19 cellular contexts compared by ENCODE assay signal in genomic region chr1:215044151-215044550, GRCh38. TPM values are rescaled to one million over a fixed set of nuclear protein-coding genes. Genes with fewer than 3 reads are reported as not detected.
DNase-seq lines count a peak whose midpoint lies in the region; ATAC-seq and TF ChIP-seq lines count a peak whose summit lies in the region.
"Had no signal": no experiment of that assay in that cellular context is flagged by ENCODE, and none has a peak within 500 bp of the region (broad histone marks: within the 10 kb centered on the region; RNA-seq: fewer than 3 reads in every experiment).

No MANE protein-coding gene starts in this region.

- POLR2A ChIA-PET in CD8-positive, alpha-beta memory T cell (lab: Charles Lee), result no interaction called here

- no peak for DNase-seq in activated T-cell treated with anti-CD3 and anti-CD28 coated beads, Interleukin-2, amount 50 U/mL, for 72 hours
- DNase-seq in activated T-cell treated with anti-CD3 and anti-CD28 coated beads, Interleukin-2, amount 50 U/mL, for 4 hours, result no peak
- DNase-seq in epithelial cell of proximal tubule (ENCODE audit: low read depth) (peak; percentile 93), kidney epithelial cell (ENCODE audit: low read depth) (peak; percentile 71), renal cortical epithelial cell (ENCODE audit: low read depth) (peak; percentile 98), HFFc6 (no peak)
- DNase-seq in CD8-positive, alpha-beta memory T cell, result no peak
- DNase-seq: Calu3; CD4-positive, CD25-positive, alpha-beta regulatory T cell; CD8-positive, alpha-beta T cell; DMS153; DND-41; GM23248; H7; HCEC 1CT had no signal

- no peak overlapping the region for H3K4me3 ChIP-seq in epithelial cell of proximal tubule (ENCODE audit: low read depth, low read length)
- H3K4me3 ChIP-seq in kidney epithelial cell (ENCODE audit: low read depth, low read length), result no peak overlapping the region
- no peak overlapping the region for H3K4me3 ChIP-seq in CD8-positive, alpha-beta memory T cell (ENCODE audit: low read length)
- H3K4me3 ChIP-seq: A549, GM23248 had no signal

- H3K4me1 Mint-ChIP-seq in activated T-cell treated with anti-CD3 and anti-CD28 coated beads, Interleukin-2, amount 50 U/mL, for 72 hours (ENCODE audit: low read depth), result peaks cover 16% of the 10 kb centered on the region
- H3K4me1 Mint-ChIP-seq in activated T-cell treated with anti-CD3 and anti-CD28 coated beads, Interleukin-2, amount 50 U/mL, for 4 hours (ENCODE audit: low read depth), result no peaks in the 10 kb centered on the region
- H3K4me1 Mint-ChIP-seq in HFFc6 (ENCODE audit: low read depth), result peaks cover 66% of the 10 kb centered on the region
- H3K4me1 Mint-ChIP-seq in CD8-positive, alpha-beta memory T cell, result no peaks in the 10 kb centered on the region
- H3K4me1 Mint-ChIP-seq: CD4-positive, CD25-positive, alpha-beta regulatory T cell had no signal

- CTCF ChIA-PET in CD8-positive, alpha-beta memory T cell (lab: Charles Lee), result no interaction called here

- H3K27ac ChIP-seq in CD8-positive, alpha-beta memory T cell (ENCODE audit: low read depth, low read length), result no peak overlapping the region
- H3K27ac ChIP-seq: 22Rv1, A549, C4-2B, GM23248 had no signal

- TF ChIP-seq CTCF in epithelial cell of proximal tubule (conservative IDR thresholded peaks at IDR 0.05; ENCODE audit: low read depth, low read length) (no peak), kidney epithelial cell (IDR thresholded peaks at IDR 0.05; ENCODE audit: insufficient read depth, low read length, poor library complexity, severe bottlenecking) (no peak), HFFc6 (IDR thresholded peaks at IDR 0.05) (no peak)

- no peaks in the 10 kb centered on the region for H3K4me1 ChIP-seq in CD8-positive, alpha-beta memory T cell (ENCODE audit: insufficient read depth, low read length)
- H3K4me1 ChIP-seq: A549 had no signal

- peaks cover 0 to 2% of the 10 kb centered on the region in 2 donors for H3K36me3 Mint-ChIP-seq in activated T-cell treated with anti-CD3 and anti-CD28 coated beads, Interleukin-2, amount 50 U/mL, for 72 hours (ENCODE audit: insufficient read depth in 2 of 2)
- H3K36me3 Mint-ChIP-seq in activated T-cell treated with anti-CD3 and anti-CD28 coated beads, Interleukin-2, amount 50 U/mL, for 4 hours (ENCODE audit: insufficient read depth), result no peaks in the 10 kb centered on the region
- H3K36me3 Mint-ChIP-seq in HFFc6 (ENCODE audit: low read depth), result peaks cover 55% of the 10 kb centered on the region
- no peaks in the 10 kb centered on the region for H3K36me3 Mint-ChIP-seq in CD8-positive, alpha-beta memory T cell
- H3K36me3 Mint-ChIP-seq: CD4-positive, CD25-positive, alpha-beta regulatory T cell; CD8-positive, alpha-beta T cell had no signal

- H3K4me3 Mint-ChIP-seq in activated T-cell treated with anti-CD3 and anti-CD28 coated beads, Interleukin-2, amount 50 U/mL, for 72 hours, result no peak overlapping the region
- no peak overlapping the region for H3K4me3 Mint-ChIP-seq in activated T-cell treated with anti-CD3 and anti-CD28 coated beads, Interleukin-2, amount 50 U/mL, for 4 hours
- no peak overlapping the region for H3K4me3 Mint-ChIP-seq in HFFc6
- no peak overlapping the region for H3K4me3 Mint-ChIP-seq in CD8-positive, alpha-beta memory T cell
- H3K4me3 Mint-ChIP-seq: CD4-positive, CD25-positive, alpha-beta regulatory T cell; CD8-positive, alpha-beta T cell had no signal

- peaks cover 8% of the 10 kb centered on the region for H3K27me3 Mint-ChIP-seq in activated T-cell treated with anti-CD3 and anti-CD28 coated beads, Interleukin-2, amount 50 U/mL, for 72 hours (ENCODE audit: low read depth)
- peaks cover 4% of the 10 kb centered on the region for H3K27me3 Mint-ChIP-seq in activated T-cell treated with anti-CD3 and anti-CD28 coated beads, Interleukin-2, amount 50 U/mL, for 4 hours (ENCODE audit: low read depth)
- H3K27me3 Mint-ChIP-seq in HFFc6 (ENCODE audit: insufficient read depth), result no peaks in the 10 kb centered on the region
- H3K27me3 Mint-ChIP-seq in CD8-positive, alpha-beta memory T cell, result no peaks in the 10 kb centered on the region
- H3K27me3 Mint-ChIP-seq: CD4-positive, CD25-positive, alpha-beta regulatory T cell had no signal

- H3K9me3 Mint-ChIP-seq in activated T-cell treated with anti-CD3 and anti-CD28 coated beads, Interleukin-2, amount 50 U/mL, for 72 hours, result peaks cover 9 to 11% of the 10 kb centered on the region in 2 donors
- H3K9me3 Mint-ChIP-seq in activated T-cell treated with anti-CD3 and anti-CD28 coated beads, Interleukin-2, amount 50 U/mL, for 4 hours, result peaks cover 7% of the 10 kb centered on the region
- peaks cover 14% of the 10 kb centered on the region for H3K9me3 Mint-ChIP-seq in HFFc6
- peaks cover 0 to 15% (median 8%) of the 10 kb centered on the region in 5 donors for H3K9me3 Mint-ChIP-seq in CD8-positive, alpha-beta memory T cell

- no peaks in the 10 kb centered on the region for H3K9me3 ChIP-seq in CD8-positive, alpha-beta memory T cell (ENCODE audit: low read length)
- H3K9me3 ChIP-seq: A549 had no signal

- peak overlapping the region; percentile 63 for H3K27ac Mint-ChIP-seq in activated T-cell treated with anti-CD3 and anti-CD28 coated beads, Interleukin-2, amount 50 U/mL, for 72 hours
- no peak overlapping the region for H3K27ac Mint-ChIP-seq in HFFc6
- H3K27ac Mint-ChIP-seq in CD8-positive, alpha-beta memory T cell, result no peak overlapping the region
- H3K27ac Mint-ChIP-seq: CD4-positive, CD25-positive, alpha-beta regulatory T cell; CD8-positive, alpha-beta T cell had no signal

- no peak for ATAC-seq in activated T-cell treated with anti-CD3 and anti-CD28 coated beads, Interleukin-2, amount 50 U/mL, for 72 hours (replicated peaks in 1 of 2)
- no peak for ATAC-seq in activated T-cell treated with anti-CD3 and anti-CD28 coated beads, Interleukin-2, amount 50 U/mL, for 4 hours
- ATAC-seq in HG02642 (IDR thresholded peaks at IDR 0.05; ENCODE audit: poor library complexity, unreplicated experiment), result no peak
- ATAC-seq: A549; CD8-positive, alpha-beta T cell had no signal

- no peaks in the 10 kb centered on the region for H3K36me3 ChIP-seq in kidney epithelial cell (ENCODE audit: control insufficient read depth, insufficient read depth, low read length)
- H3K36me3 ChIP-seq in CD8-positive, alpha-beta memory T cell (ENCODE audit: insufficient read depth, low read length), result no peaks in the 10 kb centered on the region

- no peaks in the 10 kb centered on the region for H3K27me3 ChIP-seq in kidney epithelial cell (ENCODE audit: control insufficient read depth, insufficient read depth, low read length)
- no peaks in the 10 kb centered on the region for H3K27me3 ChIP-seq in CD8-positive, alpha-beta memory T cell (ENCODE audit: insufficient read depth, low read length, poor library complexity, severe bottlenecking)

RNA-seq across cellular contexts. Expression of gene KCNK2, which starts 38.4 kb away (rescaled TPM):
- total RNA-seq in activated T-cell treated with anti-CD3 and anti-CD28 coated beads, Interleukin-2, amount 50 U/mL, for 72 hours, result not detected
- total RNA-seq in activated T-cell treated with anti-CD3 and anti-CD28 coated beads, Interleukin-2, amount 50 U/mL, for 4 hours, result not detected
- total RNA-seq in epithelial cell of proximal tubule (not detected in 2 replicates), kidney epithelial cell (not detected in 2 replicates), renal cortical epithelial cell (0.25 TPM in 1 of 2 replicates, not detected in the other)
- total RNA-seq in HFFc6 (2021; fragmentation: NEBNext Ultra II Directional; extraction: Animal tissue kit (Norgen Biotek cat#: 25700)), result 10 to 100 TPM; 50.1 to 93.1 (median 85.0) TPM
- total RNA-seq in CD8-positive, alpha-beta memory T cell, result not detected
- not detected for polyA plus RNA-seq in CD8-positive, alpha-beta memory T cell
- total RNA-seq: CD4-positive, CD25-positive, alpha-beta regulatory T cell; CD8-positive, alpha-beta T cell had no signal
- polyA plus RNA-seq: CD4-positive, CD25-positive, alpha-beta regulatory T cell had no signal

Comparison
In these comparisons a context has a peak if more than half of its experiments do, and no peak if none do; other contexts are left out.
1. DNase-seq: peak in epithelial cell of proximal tubule (single experiment), kidney epithelial cell (single experiment) and renal cortical epithelial cell (single experiment); none in activated T-cell treated with anti-CD3 and anti-CD28 coated beads, Interleukin-2, amount 50 U/mL, for 72 hours (0 of 2), activated T-cell treated with anti-CD3 and anti-CD28 coated beads, Interleukin-2, amount 50 U/mL, for 4 hours (single experiment), HFFc6 (single experiment) and CD8-positive, alpha-beta memory T cell (0 of 5).
2. RNA of gene KCNK2, which starts 38.4 kb away (total RNA-seq): 50.1 to 93.1 TPM in HFFc6; 0.25 TPM in renal cortical epithelial cell, not detected in activated T-cell treated with anti-CD3 and anti-CD28 coated beads, Interleukin-2, amount 50 U/mL, for 72 hours, not detected in activated T-cell treated with anti-CD3 and anti-CD28 coated beads, Interleukin-2, amount 50 U/mL, for 4 hours, not detected in epithelial cell of proximal tubule, not detected in kidney epithelial cell and not detected in CD8-positive, alpha-beta memory T cell; every median in the first group is over 10 times any median in the second.